Comparison of ENCODE assay signal across 25 cellular contexts in genomic region chr11:95324826-95325225, GRCh38.
A peak's percentile ranks its signal among the peaks of the same experiment; 100 is the strongest.
DNase-seq lines count a peak whose midpoint lies in the region; ATAC-seq and TF ChIP-seq lines count a peak whose summit lies in the region.
"Had no signal": no experiment of that assay in that cellular context is flagged by ENCODE, and none has a peak within 500 bp of the region (broad histone marks: within the 10 kb centered on the region; RNA-seq: fewer than 3 reads in every experiment).

No MANE protein-coding gene starts in this region.

- H2AFZ ChIP-seq in hepatocyte = peak overlapping the region; percentile 31
- H2AFZ ChIP-seq in GM23248 = no peak overlapping the region
- H2AFZ ChIP-seq: PC-9 had no signal

- TF ChIP-seq CTCF in hepatocyte (IDR thresholded peaks at IDR 0.05; ENCODE audit: poor library complexity) = no peak

- no peak overlapping the region for H3K27ac ChIP-seq in hepatocyte
- H3K27ac ChIP-seq in GM23248 = no peak overlapping the region
- H3K27ac ChIP-seq: PC-9, SJCRH30 had no signal

- no peaks in the 10 kb centered on the region for H3K27me3 ChIP-seq in hepatocyte
- H3K27me3 ChIP-seq in GM23248 (replicated peaks; ENCODE audit: insufficient read depth) = no peaks in the 10 kb centered on the region; the same call in 1 of the 2 replicates
- H3K27me3 ChIP-seq: SJCRH30 had no signal

- H3K9ac ChIP-seq in GM23248 = no peak overlapping the region

- no peak overlapping the region for H3K4me3 Mint-ChIP-seq in activated CD8-positive, alpha-beta memory T cell treated with anti-CD3 and anti-CD28 coated beads, Interleukin-2, amount 10 ng/mL, durations not matched to agents 7 days and 5 days
- H3K4me3 Mint-ChIP-seq: CD4-positive, alpha-beta memory T cell had no signal

- H3K36me3 Mint-ChIP-seq in activated CD8-positive, alpha-beta memory T cell treated with anti-CD3 and anti-CD28 coated beads, Interleukin-2, amount 10 ng/mL, durations not matched to agents 7 days and 5 days = no peaks in the 10 kb centered on the region
- H3K36me3 Mint-ChIP-seq: CD4-positive, alpha-beta memory T cell had no signal

- no peak overlapping the region for H3K4me2 ChIP-seq in hepatocyte
- no peak overlapping the region for H3K4me2 ChIP-seq in GM23248 (ENCODE audit: unreplicated experiment)
- H3K4me2 ChIP-seq: PC-9 had no signal

- peaks cover 15% of the 10 kb centered on the region for H3F3A ChIP-seq in GM23248 (ENCODE audit: insufficient read depth)

- no peak overlapping the region for H3K27ac Mint-ChIP-seq in activated CD8-positive, alpha-beta memory T cell treated with anti-CD3 and anti-CD28 coated beads, Interleukin-2, amount 10 ng/mL, durations not matched to agents 7 days and 5 days
- H3K27ac Mint-ChIP-seq: CD4-positive, alpha-beta memory T cell had no signal

- in situ Hi-C loops in GM23248 (cut with MboI) = no loop called here

- CTCF ChIA-PET in activated CD8-positive, alpha-beta memory T cell treated with anti-CD3 and anti-CD28 coated beads, Interleukin-2, amount 10 ng/mL, durations not matched to agents 7 days and 5 days (lab: Charles Lee) = no interaction called here

- H3K4me1 ChIP-seq in hepatocyte (ENCODE audit: insufficient read depth) (peaks cover 1% of the 10 kb centered on the region), GM23248 (ENCODE audit: insufficient read depth) (peaks cover 14% of the 10 kb centered on the region)
- H3K4me1 ChIP-seq: Caco-2, SJCRH30 had no signal

- H3K9me3 Mint-ChIP-seq in activated CD8-positive, alpha-beta memory T cell treated with anti-CD3 and anti-CD28 coated beads, Interleukin-2, amount 10 ng/mL, durations not matched to agents 7 days and 5 days (ENCODE audit: low read depth) = no peaks in the 10 kb centered on the region

- 68% methylated on average over 1 of the region's 1 CpG for WGBS in hepatocyte (ENCODE audit: low lambda C conversion rate, missing lambda C conversion rate)
- WGBS in GM23248 (ENCODE audit: low coverage in 1 of 2, low lambda C conversion rate in 2 of 2, missing lambda C conversion rate in 2 of 2), 2 experiments = 96% methylated on average over 1 of the region's 1 CpG

- ATAC-seq in HG02885 (IDR thresholded peaks at IDR 0.05; ENCODE audit: poor library complexity, unreplicated experiment) = peak; percentile 57
- ATAC-seq in activated CD8-positive, alpha-beta memory T cell treated with anti-CD3 and anti-CD28 coated beads, Interleukin-2, amount 10 ng/mL, durations not matched to agents 7 days and 5 days = no peak
- no peak for ATAC-seq in HG02588 (IDR thresholded peaks at IDR 0.05; ENCODE audit: unreplicated experiment)
- ATAC-seq: HCT116, K562, Right ventricle myocardium inferior, SK-N-SH treated with all-trans-retinoic acid at 6 μM for 48 hours had no signal

- no peaks in the 10 kb centered on the region for H3K36me3 ChIP-seq in hepatocyte (replicated peaks; ENCODE audit: insufficient read depth, low read depth)
- no peaks in the 10 kb centered on the region for H3K36me3 ChIP-seq in GM23248 (ENCODE audit: low read depth)
- H3K36me3 ChIP-seq: SJCRH30 had no signal

- H3K4me3 ChIP-seq in hepatocyte = no peak overlapping the region
- H3K4me3 ChIP-seq in GM23248 = no peak overlapping the region
- H3K4me3 ChIP-seq: K562, PC-9, SJCRH30 had no signal

- H3K9me3 ChIP-seq in hepatocyte (ENCODE audit: low read depth) (no peaks in the 10 kb centered on the region), GM23248 (ENCODE audit: low read depth) (no peaks in the 10 kb centered on the region)
- H3K9me3 ChIP-seq: Caco-2, SJCRH30 had no signal

- H3K79me2 ChIP-seq in hepatocyte (no peaks in the 10 kb centered on the region), GM23248 (ENCODE audit: insufficient read depth) (no peaks in the 10 kb centered on the region)

- H3K9me2 ChIP-seq in hepatocyte (replicated peaks; ENCODE audit: insufficient read depth) = no peaks in the 10 kb centered on the region
- H3K9me2 ChIP-seq in GM23248 (ENCODE audit: insufficient read depth) = no peaks in the 10 kb centered on the region

- peak; percentile 38 for DNase-seq in Daoy (ENCODE audit: low read depth)
- peak; percentile 16 for DNase-seq in NCI-H69 (lab: John Stamatoyannopoulos, UW)
- DNase-seq in hepatocyte (ENCODE audit: low spot score) = no peak
- DNase-seq in activated CD8-positive, alpha-beta memory T cell treated with anti-CD3 and anti-CD28 coated beads, Interleukin-2, amount 10 ng/mL, durations not matched to agents 7 days and 5 days = no peak
- no peak for DNase-seq in GM23248
- DNase-seq: C1 segment of cervical spinal cord; Caco-2; CD4-positive, alpha-beta memory T cell; EL; GDM1; Kasumi-1; NCI-H1048; NCI-H1694; NCI-H2029 treated with DMSO at 0.1 percent for 48 hours; NCI-H226; NCI-H510A; NK-92 treated with Interleukin-12 subunit alpha and Interleukin-12 subunit beta, amount 100 ng/mL, for 24 hours; PC-9; SJCRH30 had no signal

- H3K4me1 Mint-ChIP-seq in activated CD8-positive, alpha-beta memory T cell treated with anti-CD3 and anti-CD28 coated beads, Interleukin-2, amount 10 ng/mL, durations not matched to agents 7 days and 5 days = no peaks in the 10 kb centered on the region

- H4K20me1 ChIP-seq in hepatocyte (ENCODE audit: insufficient read depth, poor library complexity, severe bottlenecking) (no peaks in the 10 kb centered on the region), GM23248 (ENCODE audit: insufficient read depth) (no peaks in the 10 kb centered on the region)

- peaks cover 5% of the 10 kb centered on the region for H3K27me3 Mint-ChIP-seq in activated CD8-positive, alpha-beta memory T cell treated with anti-CD3 and anti-CD28 coated beads, Interleukin-2, amount 10 ng/mL, durations not matched to agents 7 days and 5 days
- H3K27me3 Mint-ChIP-seq: CD4-positive, alpha-beta memory T cell had no signal

Comparison
In these comparisons a context has a peak if more than half of its experiments do, and no peak if none do; other contexts are left out.
1. DNase-seq: peak in Daoy (single experiment) and NCI-H69 (single experiment); none in hepatocyte (single experiment), activated CD8-positive, alpha-beta memory T cell treated with anti-CD3 and anti-CD28 coated beads, Interleukin-2, amount 10 ng/mL, durations not matched to agents 7 days and 5 days (single experiment) and GM23248 (single experiment).